In the genomic region with DNA sequence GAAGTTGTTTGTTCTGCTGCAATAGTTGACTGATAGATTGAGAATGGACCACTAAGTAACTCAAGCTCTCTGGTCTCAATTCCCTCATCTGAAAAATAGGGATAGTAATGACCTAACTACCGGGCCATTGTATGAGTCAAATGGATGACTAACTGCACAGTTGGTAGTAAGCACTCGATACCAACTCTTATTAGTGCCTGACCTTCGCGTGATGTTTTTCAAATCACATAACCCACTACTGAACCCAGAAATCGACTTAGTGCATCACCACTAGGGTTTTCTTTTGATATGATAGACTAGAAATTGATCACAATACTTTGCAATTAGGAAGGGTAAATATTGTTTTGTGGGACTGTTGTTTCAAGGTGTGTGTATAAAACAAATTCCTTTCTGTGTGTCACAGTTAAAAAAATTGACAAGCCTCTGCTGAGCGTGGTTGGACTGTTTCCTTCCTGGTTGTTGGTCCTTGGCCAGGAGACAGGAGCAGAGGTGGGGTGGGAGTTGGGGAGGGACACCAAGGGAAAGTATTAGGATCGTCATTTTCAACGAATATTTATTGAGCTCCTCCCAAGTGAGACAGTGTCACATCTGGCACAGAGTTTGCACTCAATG, we compare ENCODE assay signal across 14 cellular contexts.
A peak's percentile ranks its signal among the peaks of the same experiment; 100 is the strongest.
DNase-seq lines count a peak whose midpoint lies in the region; ATAC-seq and TF ChIP-seq lines count a peak whose summit lies in the region.
"Had no signal": no experiment of that assay in that cellular context is flagged by ENCODE, and none has a peak within 500 bp of the region (broad histone marks: within the 10 kb centered on the region; RNA-seq: fewer than 3 reads in every experiment).

No MANE protein-coding gene starts in this region.

- H3K9me3 ChIP-seq in BLaER1 treated with 17β-estradiol and CSF1 and Interleukin-3, amounts not matched to agents 10 nM and 100 nM (replicated peaks in 1 of 11) = peaks cover under 1 to 6% (median 5%) of the 10 kb centered on the region in 11 experiments; a peak in 14 of 22 replicates
- no peaks in the 10 kb centered on the region for H3K9me3 ChIP-seq in Loucy (ENCODE audit: insufficient read depth, low read depth, low read length)

- no peaks in the 10 kb centered on the region for H4K20me1 ChIP-seq in BLaER1 treated with 17β-estradiol and CSF1 and Interleukin-3, amounts not matched to agents 10 nM and 100 nM
- H4K20me1 ChIP-seq in Loucy (ENCODE audit: insufficient read depth, low read length, poor library complexity, severe bottlenecking) = no peaks in the 10 kb centered on the region

- no peaks in the 10 kb centered on the region for H3K79me2 ChIP-seq in Loucy (ENCODE audit: insufficient read depth, low read length)

- H3K36me3 ChIP-seq in BLaER1 treated with 17β-estradiol and CSF1 and Interleukin-3, amounts not matched to agents 10 nM and 100 nM = no peaks in the 10 kb centered on the region
- H3K36me3 ChIP-seq in Loucy (ENCODE audit: insufficient read depth, low read length) = no peaks in the 10 kb centered on the region
- no peaks in the 10 kb centered on the region for H3K36me3 ChIP-seq in brain microvascular endothelial cell (replicated peaks)

- in situ Hi-C loops in brain microvascular endothelial cell (cut with HindIII; ENCODE audit: low pct_ligation_motif_present, low sequenced_read_pairs) = no loop called here

- DNase-seq in brain microvascular endothelial cell = peak; percentile 69
- peak; percentile 78 for DNase-seq in kidney tubule cell (ENCODE audit: low spot score)
- DNase-seq in stimulated activated naive CD8-positive, alpha-beta T cell treated with anti-CD3 and anti-CD28 coated beads, Interleukin-15, amount 100 ng/mL, for 72 hours = no peak
- DNase-seq in NCI-H1417 treated with DMSO at 0.1 percent for 48 hours (lab: John Stamatoyannopoulos, UW) = no peak
- DNase-seq: activated CD4-positive, alpha-beta T cell treated with anti-CD3 and anti-CD28 coated beads, Interleukin-2, amount 10 ng/mL, durations not matched to agents 7 days and 5 days; activated T-cell treated with anti-CD3 and anti-CD28 coated beads, Interleukin-2, amount 50 U/mL, for 72 hours; anterior cingulate cortex had no signal

- no peak overlapping the region for H3K9ac ChIP-seq in BLaER1 treated with 17β-estradiol and CSF1 and Interleukin-3, amounts not matched to agents 10 nM and 100 nM
- no peak overlapping the region for H3K9ac ChIP-seq in Loucy (ENCODE audit: low read depth, low read length, poor library complexity, severe bottlenecking)

- peaks cover 9% of the 10 kb centered on the region for H3K4me1 Mint-ChIP-seq in stimulated activated naive CD8-positive, alpha-beta T cell treated with anti-CD3 and anti-CD28 coated beads, Interleukin-15, amount 100 ng/mL, for 72 hours
- H3K4me1 Mint-ChIP-seq: B cell had no signal

- no peak overlapping the region for H3K4me3 Mint-ChIP-seq in stimulated activated naive CD8-positive, alpha-beta T cell treated with anti-CD3 and anti-CD28 coated beads, Interleukin-15, amount 100 ng/mL, for 72 hours
- H3K4me3 Mint-ChIP-seq: activated CD4-positive, alpha-beta T cell treated with anti-CD3 and anti-CD28 coated beads, Interleukin-2, amount 10 ng/mL, durations not matched to agents 7 days and 5 days; activated T-cell treated with anti-CD3 and anti-CD28 coated beads, Interleukin-2, amount 50 U/mL, for 72 hours; B cell; GM23338 had no signal

- TF ChIP-seq CTCF in Loucy (conservative IDR thresholded peaks at IDR 0.05; ENCODE audit: low read length) = no peak
- no peak for TF ChIP-seq CTCF in brain microvascular endothelial cell (IDR thresholded peaks at IDR 0.05; ENCODE audit: low read depth, low read length, missing control alignments)

- H3K27me3 Mint-ChIP-seq in stimulated activated naive CD8-positive, alpha-beta T cell treated with anti-CD3 and anti-CD28 coated beads, Interleukin-15, amount 100 ng/mL, for 72 hours = peaks cover 10% of the 10 kb centered on the region

- no peaks in the 10 kb centered on the region for H3K9me3 Mint-ChIP-seq in stimulated activated naive CD8-positive, alpha-beta T cell treated with anti-CD3 and anti-CD28 coated beads, Interleukin-15, amount 100 ng/mL, for 72 hours
- H3K9me3 Mint-ChIP-seq: activated CD4-positive, alpha-beta T cell treated with anti-CD3 and anti-CD28 coated beads, Interleukin-2, amount 10 ng/mL, durations not matched to agents 7 days and 5 days; activated T-cell treated with anti-CD3 and anti-CD28 coated beads, Interleukin-2, amount 50 U/mL, for 72 hours; GM23338 had no signal

- no peaks in the 10 kb centered on the region for H3F3A ChIP-seq in Loucy (ENCODE audit: low read depth)

- no peak overlapping the region for H3K27ac Mint-ChIP-seq in stimulated activated naive CD8-positive, alpha-beta T cell treated with anti-CD3 and anti-CD28 coated beads, Interleukin-15, amount 100 ng/mL, for 72 hours
- H3K27ac Mint-ChIP-seq: activated CD4-positive, alpha-beta T cell treated with anti-CD3 and anti-CD28 coated beads, Interleukin-2, amount 10 ng/mL, durations not matched to agents 7 days and 5 days; activated T-cell treated with anti-CD3 and anti-CD28 coated beads, Interleukin-2, amount 50 U/mL, for 72 hours; B cell; GM23338 had no signal

- H3K27me3 ChIP-seq in BLaER1 treated with 17β-estradiol and CSF1 and Interleukin-3, amounts not matched to agents 10 nM and 100 nM = peaks cover 0 to 3% (median 0%) of the 10 kb centered on the region in 11 experiments; a peak in 1 of 22 replicates
- H3K27me3 ChIP-seq in Loucy (ENCODE audit: insufficient read depth, low read length, poor library complexity, severe bottlenecking) = no peaks in the 10 kb centered on the region
- H3K27me3 ChIP-seq in brain microvascular endothelial cell (replicated peaks) = no peaks in the 10 kb centered on the region

- peaks cover 0 to 79% (median 63%) of the 10 kb centered on the region in 10 experiments; a peak in 16 of 20 replicates for H3K4me1 ChIP-seq in BLaER1 treated with 17β-estradiol and CSF1 and Interleukin-3, amounts not matched to agents 10 nM and 100 nM
- peaks cover 15% of the 10 kb centered on the region for H3K4me1 ChIP-seq in Loucy (ENCODE audit: insufficient read depth, low read length, poor library complexity, severe bottlenecking)

- peak overlapping the region in 9 of 11 experiments; percentile 27 to 87 (median 77); a peak in 14 of 22 replicates for H3K4me2 ChIP-seq in BLaER1 treated with 17β-estradiol and CSF1 and Interleukin-3, amounts not matched to agents 10 nM and 100 nM
- H3K4me2 ChIP-seq in Loucy (ENCODE audit: low read depth, low read length, poor library complexity, severe bottlenecking) = no peak overlapping the region
- H3K4me2 ChIP-seq: GM23338 had no signal

- 0 out of 2 replicates have a peak overlapping the region, but pooled peaks have one; percentile 18 for H2AFZ ChIP-seq in Loucy (ENCODE audit: low read length)
- H2AFZ ChIP-seq: GM23338 had no signal

- no peak overlapping the region for H3K27ac ChIP-seq in BLaER1 treated with 17β-estradiol and CSF1 and Interleukin-3, amounts not matched to agents 10 nM and 100 nM
- H3K27ac ChIP-seq in brain microvascular endothelial cell = no peak overlapping the region
- H3K27ac ChIP-seq: HL-60 had no signal

- no peak for ATAC-seq in stimulated activated naive CD8-positive, alpha-beta T cell treated with anti-CD3 and anti-CD28 coated beads, Interleukin-15, amount 100 ng/mL, for 72 hours
- ATAC-seq in GM21786 (IDR thresholded peaks at IDR 0.05; ENCODE audit: unreplicated experiment) = no peak
- ATAC-seq in GM19023 (IDR thresholded peaks at IDR 0.05; ENCODE audit: unreplicated experiment) = no peak
- ATAC-seq: activated T-cell treated with anti-CD3 and anti-CD28 coated beads, Interleukin-2, amount 50 U/mL, for 72 hours; GM23338 had no signal

- no peak overlapping the region for H3K4me3 ChIP-seq in BLaER1 treated with 17β-estradiol and CSF1 and Interleukin-3, amounts not matched to agents 10 nM and 100 nM
- no peak overlapping the region for H3K4me3 ChIP-seq in Loucy (ENCODE audit: low read length, poor library complexity, severe bottlenecking)
- no peak overlapping the region for H3K4me3 ChIP-seq in brain microvascular endothelial cell (ENCODE audit: low read depth, low read length)
- H3K4me3 ChIP-seq: GM23338 had no signal

- H3K9me2 ChIP-seq in Loucy (replicated peaks; ENCODE audit: low read depth, low read length) = no peaks in the 10 kb centered on the region

Comparison
In these comparisons a context has a peak if more than half of its experiments do, and no peak if none do; other contexts are left out.
1. DNase-seq: peak in brain microvascular endothelial cell (single experiment) and kidney tubule cell (single experiment); none in stimulated activated naive CD8-positive, alpha-beta T cell treated with anti-CD3 and anti-CD28 coated beads, Interleukin-15, amount 100 ng/mL, for 72 hours (0 of 2) and NCI-H1417 treated with DMSO at 0.1 percent for 48 hours (single experiment).